1 cellular context compared by ENCODE assay signal in the genomic region with DNA sequence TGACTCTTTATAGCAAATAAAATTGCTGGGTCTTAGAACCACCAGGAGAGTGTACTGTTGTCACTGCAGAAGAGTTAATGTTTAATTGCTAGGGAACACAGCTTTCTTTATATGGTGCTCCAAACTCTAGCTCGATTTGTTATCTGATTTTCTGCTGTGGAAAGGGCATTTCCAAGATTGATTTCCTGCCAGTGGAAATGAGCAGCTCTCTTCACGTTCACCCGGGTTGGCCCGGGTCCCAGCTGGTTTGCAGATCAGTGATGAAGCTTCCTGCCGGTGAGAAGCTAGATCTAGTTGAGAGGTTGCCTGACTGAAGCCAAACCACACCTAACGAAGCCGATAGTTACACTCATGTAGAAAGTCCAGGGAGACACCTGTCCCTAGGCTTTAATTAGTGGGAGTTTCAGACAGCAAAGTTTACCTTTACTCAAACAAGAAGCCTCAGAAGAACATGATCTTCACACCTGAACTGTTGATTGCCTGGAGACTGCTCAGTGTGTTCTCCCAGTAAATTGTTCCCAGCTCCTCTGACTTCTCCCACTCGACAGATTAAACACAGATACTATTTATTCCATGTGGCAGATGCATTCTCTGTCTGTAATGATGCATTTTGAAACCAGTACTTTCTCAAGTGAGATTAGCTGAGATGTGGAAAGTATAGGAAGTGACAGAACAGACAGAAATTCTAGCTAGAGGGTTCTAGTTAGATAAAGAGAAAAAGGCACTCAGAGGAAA.
A peak's percentile ranks its signal among the peaks of the same experiment; 100 is the strongest.
TF ChIP-seq lines count a peak whose summit lies in the region.

No MANE protein-coding gene starts in this region.

TF ChIP-seq in HepG2, 621 proteins besides CTCF, POLR2A, EP300 and RAD21 (continued from another document and continues in another):
- TF ChIP-seq LCORL (IDR thresholded peaks at IDR 0.05) (no peak), LCORL (CRISPR knock-in tag; IDR thresholded peaks at IDR 0.05) (no peak; the same call in 1 of the 2 replicates), NFYC (CRISPR knock-in tag; IDR thresholded peaks at IDR 0.05) (no peak), ZKSCAN5 (CRISPR knock-in tag; IDR thresholded peaks at IDR 0.05) (no peak), ZSCAN12 (CRISPR knock-in tag; IDR thresholded peaks at IDR 0.05) (no peak), ZNF784 (CRISPR knock-in tag; IDR thresholded peaks at IDR 0.05; ENCODE audit: borderline replicate concordance) (no peak), RORA (CRISPR knock-in tag; IDR thresholded peaks at IDR 0.05) (0 out of 2 replicates have a peak, but pooled peaks have one; percentile 5), ZSCAN29 (CRISPR knock-in tag; conservative IDR thresholded peaks at IDR 0.05) (no peak; the same call in 1 of the 2 replicates), ATM (IDR thresholded peaks at IDR 0.05; ENCODE audit: borderline replicate concordance) (no peak), HNRNPLL (IDR thresholded peaks at IDR 0.05; ENCODE audit: low read depth, low read length, poor library complexity, severe bottlenecking) (no peak), ZNF672 (CRISPR knock-in tag; IDR thresholded peaks at IDR 0.05) (no peak), ZBTB3 (CRISPR knock-in tag; IDR thresholded peaks at IDR 0.05; ENCODE audit: borderline replicate concordance, low read depth) (no peak), ZNF792 (CRISPR knock-in tag; IDR thresholded peaks at IDR 0.05) (no peak; the same call in 1 of the 2 replicates), GZF1 (CRISPR knock-in tag; IDR thresholded peaks at IDR 0.05) (no peak), HNRNPK (IDR thresholded peaks at IDR 0.05; ENCODE audit: low read depth, low read length, poor library complexity, severe bottlenecking) (no peak), EZH2 (conservative IDR thresholded peaks at IDR 0.05; ENCODE audit: low read depth, low read length) (no peak), NBN (conservative IDR thresholded peaks at IDR 0.05) (no peak), ZNF891 (CRISPR knock-in tag; IDR thresholded peaks at IDR 0.05) (no peak), KLF16 (CRISPR knock-in tag; IDR thresholded peaks at IDR 0.05) (0 out of 4 replicates have a peak, but pooled peaks of 1 of the 2 experiments have one; percentile 41), RBAK (CRISPR knock-in tag; IDR thresholded peaks at IDR 0.05) (no peak), SIX4 (CRISPR knock-in tag; IDR thresholded peaks at IDR 0.05) (no peak; the same call in 1 of the 2 replicates), THYN1 (CRISPR knock-in tag; IDR thresholded peaks at IDR 0.05; ENCODE audit: borderline replicate concordance, low read depth) (no peak), TOE1 (CRISPR knock-in tag; IDR thresholded peaks at IDR 0.05) (no peak), ZNF460 (CRISPR knock-in tag; IDR thresholded peaks at IDR 0.05; ENCODE audit: borderline replicate concordance) (no peak), SIN3A (IDR thresholded peaks at IDR 0.05; ENCODE audit: borderline replicate concordance, low read depth, low read length) (no peak), ZNF800 (CRISPR knock-in tag; IDR thresholded peaks at IDR 0.05) (no peak), AKAP8 (CRISPR knock-in tag; IDR thresholded peaks at IDR 0.05) (no peak), AHDC1 (CRISPR knock-in tag; IDR thresholded peaks at IDR 0.05; ENCODE audit: borderline replicate concordance) (peak; percentile 73; the same call in 1 of the 2 replicates), FOXC1 (CRISPR knock-in tag; IDR thresholded peaks at IDR 0.05; ENCODE audit: borderline replicate concordance) (no peak), MIER3 (CRISPR knock-in tag; IDR thresholded peaks at IDR 0.05; ENCODE audit: borderline replicate concordance) (no peak), KLF12 (CRISPR knock-in tag; IDR thresholded peaks at IDR 0.05; ENCODE audit: borderline replicate concordance) (no peak)
- TF ChIP-seq, protein P1, sequence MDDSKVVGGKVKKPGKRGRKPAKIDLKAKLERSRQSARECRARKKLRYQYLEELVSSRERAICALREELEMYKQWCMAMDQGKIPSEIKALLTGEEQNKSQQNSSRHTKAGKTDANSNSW (CRISPR knock-in tag; IDR thresholded peaks at IDR 0.05; ENCODE audit: borderline replicate concordance), result no peak
- TF ChIP-seq, protein P2, sequence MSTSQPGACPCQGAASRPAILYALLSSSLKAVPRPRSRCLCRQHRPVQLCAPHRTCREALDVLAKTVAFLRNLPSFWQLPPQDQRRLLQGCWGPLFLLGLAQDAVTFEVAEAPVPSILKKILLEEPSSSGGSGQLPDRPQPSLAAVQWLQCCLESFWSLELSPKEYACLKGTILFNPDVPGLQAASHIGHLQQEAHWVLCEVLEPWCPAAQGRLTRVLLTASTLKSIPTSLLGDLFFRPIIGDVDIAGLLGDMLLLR (CRISPR knock-in tag; IDR thresholded peaks at IDR 0.05), result no peak
- TF ChIP-seq, protein P3, sequence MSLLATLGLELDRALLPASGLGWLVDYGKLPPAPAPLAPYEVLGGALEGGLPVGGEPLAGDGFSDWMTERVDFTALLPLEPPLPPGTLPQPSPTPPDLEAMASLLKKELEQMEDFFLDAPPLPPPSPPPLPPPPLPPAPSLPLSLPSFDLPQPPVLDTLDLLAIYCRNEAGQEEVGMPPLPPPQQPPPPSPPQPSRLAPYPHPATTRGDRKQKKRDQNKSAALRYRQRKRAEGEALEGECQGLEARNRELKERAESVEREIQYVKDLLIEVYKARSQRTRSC (CRISPR knock-in tag; IDR thresholded peaks at IDR 0.05; ENCODE audit: low read depth), result no peak
- TF ChIP-seq, protein P4, sequence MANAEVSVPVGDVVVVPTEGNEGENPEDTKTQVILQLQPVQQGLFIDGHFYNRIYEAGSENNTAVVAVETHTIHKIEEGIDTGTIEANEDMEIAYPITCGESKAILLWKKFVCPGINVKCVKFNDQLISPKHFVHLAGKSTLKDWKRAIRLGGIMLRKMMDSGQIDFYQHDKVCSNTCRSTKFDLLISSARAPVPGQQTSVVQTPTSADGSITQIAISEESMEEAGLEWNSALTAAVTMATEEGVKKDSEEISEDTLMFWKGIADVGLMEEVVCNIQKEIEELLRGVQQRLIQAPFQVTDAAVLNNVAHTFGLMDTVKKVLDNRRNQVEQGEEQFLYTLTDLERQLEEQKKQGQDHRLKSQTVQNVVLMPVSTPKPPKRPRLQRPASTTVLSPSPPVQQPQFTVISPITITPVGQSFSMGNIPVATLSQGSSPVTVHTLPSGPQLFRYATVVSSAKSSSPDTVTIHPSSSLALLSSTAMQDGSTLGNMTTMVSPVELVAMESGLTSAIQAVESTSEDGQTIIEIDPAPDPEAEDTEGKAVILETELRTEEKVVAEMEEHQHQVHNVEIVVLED (CRISPR knock-in tag; IDR thresholded peaks at IDR 0.05; ENCODE audit: borderline replicate concordance), result no peak
- TF ChIP-seq, protein P5, sequence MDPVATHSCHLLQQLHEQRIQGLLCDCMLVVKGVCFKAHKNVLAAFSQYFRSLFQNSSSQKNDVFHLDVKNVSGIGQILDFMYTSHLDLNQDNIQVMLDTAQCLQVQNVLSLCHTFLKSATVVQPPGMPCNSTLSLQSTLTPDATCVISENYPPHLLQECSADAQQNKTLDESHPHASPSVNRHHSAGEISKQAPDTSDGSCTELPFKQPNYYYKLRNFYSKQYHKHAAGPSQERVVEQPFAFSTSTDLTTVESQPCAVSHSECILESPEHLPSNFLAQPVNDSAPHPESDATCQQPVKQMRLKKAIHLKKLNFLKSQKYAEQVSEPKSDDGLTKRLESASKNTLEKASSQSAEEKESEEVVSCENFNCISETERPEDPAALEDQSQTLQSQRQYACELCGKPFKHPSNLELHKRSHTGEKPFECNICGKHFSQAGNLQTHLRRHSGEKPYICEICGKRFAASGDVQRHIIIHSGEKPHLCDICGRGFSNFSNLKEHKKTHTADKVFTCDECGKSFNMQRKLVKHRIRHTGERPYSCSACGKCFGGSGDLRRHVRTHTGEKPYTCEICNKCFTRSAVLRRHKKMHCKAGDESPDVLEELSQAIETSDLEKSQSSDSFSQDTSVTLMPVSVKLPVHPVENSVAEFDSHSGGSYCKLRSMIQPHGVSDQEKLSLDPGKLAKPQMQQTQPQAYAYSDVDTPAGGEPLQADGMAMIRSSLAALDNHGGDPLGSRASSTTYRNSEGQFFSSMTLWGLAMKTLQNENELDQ (CRISPR knock-in tag; IDR thresholded peaks at IDR 0.05; ENCODE audit: borderline replicate concordance), result no peak
- TF ChIP-seq, protein P6, sequence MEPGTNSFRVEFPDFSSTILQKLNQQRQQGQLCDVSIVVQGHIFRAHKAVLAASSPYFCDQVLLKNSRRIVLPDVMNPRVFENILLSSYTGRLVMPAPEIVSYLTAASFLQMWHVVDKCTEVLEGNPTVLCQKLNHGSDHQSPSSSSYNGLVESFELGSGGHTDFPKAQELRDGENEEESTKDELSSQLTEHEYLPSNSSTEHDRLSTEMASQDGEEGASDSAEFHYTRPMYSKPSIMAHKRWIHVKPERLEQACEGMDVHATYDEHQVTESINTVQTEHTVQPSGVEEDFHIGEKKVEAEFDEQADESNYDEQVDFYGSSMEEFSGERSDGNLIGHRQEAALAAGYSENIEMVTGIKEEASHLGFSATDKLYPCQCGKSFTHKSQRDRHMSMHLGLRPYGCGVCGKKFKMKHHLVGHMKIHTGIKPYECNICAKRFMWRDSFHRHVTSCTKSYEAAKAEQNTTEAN (CRISPR knock-in tag; conservative IDR thresholded peaks at IDR 0.05), result 0 out of 2 replicates have a peak, but pooled peaks have one; percentile 16
- TF ChIP-seq, protein P7, sequence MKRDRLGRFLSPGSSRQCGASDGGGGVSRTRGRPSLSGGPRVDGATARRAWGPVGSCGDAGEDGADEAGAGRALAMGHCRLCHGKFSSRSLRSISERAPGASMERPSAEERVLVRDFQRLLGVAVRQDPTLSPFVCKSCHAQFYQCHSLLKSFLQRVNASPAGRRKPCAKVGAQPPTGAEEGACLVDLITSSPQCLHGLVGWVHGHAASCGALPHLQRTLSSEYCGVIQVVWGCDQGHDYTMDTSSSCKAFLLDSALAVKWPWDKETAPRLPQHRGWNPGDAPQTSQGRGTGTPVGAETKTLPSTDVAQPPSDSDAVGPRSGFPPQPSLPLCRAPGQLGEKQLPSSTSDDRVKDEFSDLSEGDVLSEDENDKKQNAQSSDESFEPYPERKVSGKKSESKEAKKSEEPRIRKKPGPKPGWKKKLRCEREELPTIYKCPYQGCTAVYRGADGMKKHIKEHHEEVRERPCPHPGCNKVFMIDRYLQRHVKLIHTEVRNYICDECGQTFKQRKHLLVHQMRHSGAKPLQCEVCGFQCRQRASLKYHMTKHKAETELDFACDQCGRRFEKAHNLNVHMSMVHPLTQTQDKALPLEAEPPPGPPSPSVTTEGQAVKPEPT (CRISPR knock-in tag; IDR thresholded peaks at IDR 0.05; ENCODE audit: low read depth), result no peak
